ENCODE assay signal across 8 cellular contexts in genomic region chr11:77994434-77995362, GRCh38. TPM values are rescaled to one million over a fixed set of nuclear protein-coding genes. Genes with fewer than 3 reads are reported as not detected.
DNase-seq lines count a peak whose midpoint lies in the region; ATAC-seq and TF ChIP-seq lines count a peak whose summit lies in the region.

TSS of gene INTS4 (minus strand) at chr11:77994668. CDS start at chr11:77994643, 25 bp downstream.

- DNase-seq in ACHN (peak; percentile 99), NCI-H2196 treated with DMSO at 0.1 percent for 48 hours (lab: John Stamatoyannopoulos, UW; ENCODE audit: unreplicated experiment) (peak; percentile 99), breast epithelium (ENCODE audit: low spot score in 2 of 2) (peak; percentile 98 to 99)

- H3K4me3 ChIP-seq in breast epithelium (peak within 1 kb of the TSS; percentile 55 to 63 (median 62)), iPS-18a (ENCODE audit: low read length) (peak within 1 kb of the TSS; percentile 97), skeletal muscle satellite cell (ENCODE audit: low read length) (peak within 1 kb of the TSS; percentile 93)

- peak within 1 kb of the TSS; percentile 89 for H3K4me2 ChIP-seq in skeletal muscle satellite cell (ENCODE audit: low read length)

- ATAC-seq in GM18870 (IDR thresholded peaks at IDR 0.05; ENCODE audit: unreplicated experiment) (peak; percentile 98), HG03135 (IDR thresholded peaks at IDR 0.05; ENCODE audit: unreplicated experiment) (peak; percentile 98)

- intact Hi-C loops in breast epithelium (cut with DNase I; ENCODE audit: low total_unique reads), result no loop called here

- no peaks in the 10 kb centered on the region for H3K27me3 ChIP-seq in breast epithelium
- no peaks in the 10 kb centered on the region for H3K27me3 ChIP-seq in iPS-18a (ENCODE audit: control insufficient read depth, insufficient read depth, low read length)
- H3K27me3 ChIP-seq in skeletal muscle satellite cell (ENCODE audit: control insufficient read depth, insufficient read depth, low read length), result peaks cover 3% of the 10 kb centered on the region

- H3K4me1 ChIP-seq in breast epithelium (peaks cover 0 to 10% of the 10 kb centered on the region in 2 donors), iPS-18a (ENCODE audit: control insufficient read depth, low read depth, low read length) (peaks cover 8% of the 10 kb centered on the region), skeletal muscle satellite cell (ENCODE audit: control insufficient read depth, insufficient read depth, low read length) (peaks cover 14% of the 10 kb centered on the region)

- H3K9ac ChIP-seq in iPS-18a (ENCODE audit: low read length), result peak within 1 kb of the TSS; percentile 78
- H3K9ac ChIP-seq in skeletal muscle satellite cell (ENCODE audit: low read depth, low read length), result peak within 1 kb of the TSS; percentile 94

- no peaks in the 10 kb centered on the region for H3K9me3 ChIP-seq in breast epithelium
- no peaks in the 10 kb centered on the region for H3K9me3 ChIP-seq in iPS-18a (ENCODE audit: control insufficient read depth, low read depth, low read length)
- H3K9me3 ChIP-seq in skeletal muscle satellite cell (replicated peaks; ENCODE audit: low read length), result no peaks in the 10 kb centered on the region

- peak within 1 kb of the TSS; percentile 92 for H3K27ac ChIP-seq in VCaP
- H3K27ac ChIP-seq in breast epithelium, result peak within 1 kb of the TSS; percentile 66 to 86
- H3K27ac ChIP-seq in iPS-18a (ENCODE audit: low read length), result peak within 1 kb of the TSS; percentile 94

- no peak for TF ChIP-seq POLR2A in breast epithelium (IDR thresholded peaks at IDR 0.05)

- in situ Hi-C loops in ACHN (cut with HindIII; ENCODE audit: low pct_ligation_motif_present, low pct_unique_long_range_greater_than_20kb, low sequenced_read_pairs), result no loop called here

- H3K36me3 ChIP-seq in breast epithelium (no peaks in the 10 kb centered on the region), iPS-18a (ENCODE audit: control insufficient read depth, low read depth, low read length) (peaks cover 6% of the 10 kb centered on the region), skeletal muscle satellite cell (ENCODE audit: insufficient read depth, low read length) (peaks cover 7% of the 10 kb centered on the region)

- TF ChIP-seq CTCF in VCaP (conservative IDR thresholded peaks at IDR 0.05) (no peak), breast epithelium (IDR thresholded peaks at IDR 0.05) (no peak)

RNA-seq across cellular contexts. Expression of gene INTS4, which starts in this region (rescaled TPM):
- 10 to 100 TPM; 34.6 to 58.4 (median 47.5) TPM for total RNA-seq in breast epithelium
- total RNA-seq in skeletal muscle satellite cell (2012; rRNA removed), result 27.4 and 38.0 TPM in 2 replicates

Comparison
In these comparisons a context has a peak if more than half of its experiments do, and no peak if none do; other contexts are left out.
1. Peak in every context shown above with its lines: DNase-seq, ATAC-seq, H3K4me3 ChIP-seq and H3K27ac ChIP-seq.